Comparison of ENCODE assay signal across 18 cellular contexts in the genomic region with DNA sequence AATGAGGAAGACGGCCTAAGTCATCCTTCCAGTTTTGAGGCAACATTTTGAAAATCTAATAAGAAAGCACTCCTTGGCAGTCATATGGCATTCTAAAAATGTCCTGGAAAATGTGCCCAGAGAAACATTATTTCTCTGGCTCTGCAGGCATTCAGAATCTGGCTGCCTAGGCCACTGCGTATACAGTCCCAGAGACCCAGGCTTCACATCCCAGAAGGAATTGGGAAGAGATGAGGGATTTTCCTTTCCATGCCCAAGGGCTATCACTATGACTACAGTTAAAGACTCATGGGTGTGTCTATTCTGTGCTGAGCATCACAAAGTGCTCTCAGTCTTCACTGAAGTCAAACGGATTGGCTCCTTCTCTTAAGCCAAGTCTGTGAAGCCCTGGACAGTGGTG.
DNase-seq lines count a peak whose midpoint lies in the region; TF ChIP-seq lines count a peak whose summit lies in the region.
"Had no signal": no experiment of that assay in that cellular context is flagged by ENCODE, and none has a peak within 500 bp of the region (broad histone marks: within the 10 kb centered on the region; RNA-seq: fewer than 3 reads in every experiment).

No MANE protein-coding gene starts in this region.

- no peak overlapping the region for H3K9ac ChIP-seq in adipocyte (ENCODE audit: low read length)
- H3K9ac ChIP-seq: GM23248 had no signal

- no peaks in the 10 kb centered on the region for H3K36me3 ChIP-seq in adipocyte (ENCODE audit: control insufficient read depth, insufficient read depth, low read length, severe bottlenecking)
- H3K36me3 ChIP-seq: MG63 had no signal

- H3K27me3 ChIP-seq in adipocyte (replicated peaks; ENCODE audit: control insufficient read depth, insufficient read depth, low read length), result no peaks in the 10 kb centered on the region
- H3K27me3 ChIP-seq: MG63 had no signal

- no peak for TF ChIP-seq CTCF in glutamatergic neuron (IDR thresholded peaks at IDR 0.05; ENCODE audit: partially characterized antibody, unreplicated experiment)

- H3K4me3 Mint-ChIP-seq in glutamatergic neuron (ENCODE audit: unreplicated experiment), result peak overlapping the region; percentile 55
- H3K4me3 Mint-ChIP-seq in activated CD4-positive, alpha-beta memory T cell treated with anti-CD3 and anti-CD28 coated beads, Interleukin-2, amount 10 ng/mL, durations not matched to agents 7 days and 5 days, result no peak overlapping the region
- H3K4me3 Mint-ChIP-seq: CD4-positive, CD25-positive, alpha-beta regulatory T cell; H9; HFFc6 had no signal

- peak overlapping the region; percentile 93 for H3K27ac Mint-ChIP-seq in glutamatergic neuron (ENCODE audit: unreplicated experiment)
- no peak overlapping the region for H3K27ac Mint-ChIP-seq in activated CD4-positive, alpha-beta memory T cell treated with anti-CD3 and anti-CD28 coated beads, Interleukin-2, amount 10 ng/mL, durations not matched to agents 7 days and 5 days
- H3K27ac Mint-ChIP-seq: CD4-positive, CD25-positive, alpha-beta regulatory T cell; H9; HFFc6 had no signal

- H3K4me1 ChIP-seq in adipocyte (ENCODE audit: control insufficient read depth, insufficient read depth, low read length), result peaks cover 24% of the 10 kb centered on the region

- H3K4me3 ChIP-seq in adipocyte (ENCODE audit: low read length), result no peak overlapping the region
- H3K4me3 ChIP-seq: GM23248, K562, MG63 had no signal

- H3K9me3 ChIP-seq in adipocyte (ENCODE audit: control insufficient read depth, low read length), result no peaks in the 10 kb centered on the region
- H3K9me3 ChIP-seq: MG63 had no signal

- peaks cover 2% of the 10 kb centered on the region for H3K9me3 Mint-ChIP-seq in glutamatergic neuron (ENCODE audit: unreplicated experiment)
- no peaks in the 10 kb centered on the region for H3K9me3 Mint-ChIP-seq in activated CD4-positive, alpha-beta memory T cell treated with anti-CD3 and anti-CD28 coated beads, Interleukin-2, amount 10 ng/mL, durations not matched to agents 7 days and 5 days
- H3K9me3 Mint-ChIP-seq: H9 had no signal

- CTCF ChIA-PET in activated CD4-positive, alpha-beta memory T cell treated with anti-CD3 and anti-CD28 coated beads, Interleukin-2, amount 10 ng/mL, durations not matched to agents 7 days and 5 days (lab: Charles Lee), result no interaction called here

- H3K4me1 Mint-ChIP-seq in glutamatergic neuron (ENCODE audit: low read depth, unreplicated experiment), result peaks cover 6% of the 10 kb centered on the region
- H3K4me1 Mint-ChIP-seq in activated CD4-positive, alpha-beta memory T cell treated with anti-CD3 and anti-CD28 coated beads, Interleukin-2, amount 10 ng/mL, durations not matched to agents 7 days and 5 days, result no peaks in the 10 kb centered on the region
- H3K4me1 Mint-ChIP-seq: CD4-positive, CD25-positive, alpha-beta regulatory T cell had no signal

- peaks cover 2% of the 10 kb centered on the region for H3K27me3 Mint-ChIP-seq in glutamatergic neuron (ENCODE audit: unreplicated experiment)
- no peaks in the 10 kb centered on the region for H3K27me3 Mint-ChIP-seq in activated CD4-positive, alpha-beta memory T cell treated with anti-CD3 and anti-CD28 coated beads, Interleukin-2, amount 10 ng/mL, durations not matched to agents 7 days and 5 days
- H3K27me3 Mint-ChIP-seq: CD4-positive, CD25-positive, alpha-beta regulatory T cell had no signal

- peak; percentile 45 for DNase-seq in RPMI7951 (ENCODE audit: low read depth)
- peak; percentile 20 for DNase-seq in adipocyte (ENCODE audit: low read depth)
- no peak for DNase-seq in glutamatergic neuron
- peak; percentile 3 for DNase-seq in stromal cell of bone marrow (ENCODE audit: low read depth)
- no peak for DNase-seq in stimulated activated naive CD4-positive, alpha-beta T cell (lab: John Stamatoyannopoulos, UW)
- no peak for DNase-seq in dermis blood vessel endothelial cell
- DNase-seq in activated CD4-positive, alpha-beta memory T cell treated with anti-CD3 and anti-CD28 coated beads, Interleukin-2, amount 10 ng/mL, durations not matched to agents 7 days and 5 days, result no peak
- DNase-seq: CD4-positive, CD25-positive, alpha-beta regulatory T cell; DND-41; GM23248; H9; HFFc6; MG63; NCI-H187; NCI-H510A; NCI-H748 treated with DMSO at 0.1 percent for 48 hours; SIG-M5 had no signal

- POLR2A ChIA-PET in activated CD4-positive, alpha-beta memory T cell treated with anti-CD3 and anti-CD28 coated beads, Interleukin-2, amount 10 ng/mL, durations not matched to agents 7 days and 5 days (lab: Charles Lee), result no interaction called here

- H3K36me3 Mint-ChIP-seq in glutamatergic neuron (ENCODE audit: unreplicated experiment), result no peaks in the 10 kb centered on the region
- no peaks in the 10 kb centered on the region for H3K36me3 Mint-ChIP-seq in activated CD4-positive, alpha-beta memory T cell treated with anti-CD3 and anti-CD28 coated beads, Interleukin-2, amount 10 ng/mL, durations not matched to agents 7 days and 5 days (ENCODE audit: low read depth)
- H3K36me3 Mint-ChIP-seq: CD4-positive, CD25-positive, alpha-beta regulatory T cell had no signal

Comparison
In these comparisons a context has a peak if more than half of its experiments do, and no peak if none do; other contexts are left out.
1. DNase-seq: peak in RPMI7951 (single experiment), adipocyte (single experiment) and stromal cell of bone marrow (single experiment); none in glutamatergic neuron (single experiment), stimulated activated naive CD4-positive, alpha-beta T cell (0 of 6), dermis blood vessel endothelial cell (single experiment) and activated CD4-positive, alpha-beta memory T cell treated with anti-CD3 and anti-CD28 coated beads, Interleukin-2, amount 10 ng/mL, durations not matched to agents 7 days and 5 days (single experiment).